In genomic region chr11:133901316-133901715, GRCh38 we compare ENCODE assay signal across 13 cellular contexts. TPM values are rescaled to one million over a fixed set of nuclear protein-coding genes. Genes with fewer than 3 reads are reported as not detected.
DNase-seq lines count a peak whose midpoint lies in the region; ATAC-seq and TF ChIP-seq lines count a peak whose summit lies in the region.
"Had no signal": no experiment of that assay in that cellular context is flagged by ENCODE, and none has a peak within 500 bp of the region (broad histone marks: within the 10 kb centered on the region; RNA-seq: fewer than 3 reads in every experiment).

No MANE protein-coding gene starts in this region.

- H3K36me3 Mint-ChIP-seq in activated naive CD8-positive, alpha-beta T cell treated with anti-CD3 and anti-CD28 coated beads, Interleukin-2, amount 10 ng/mL, durations not matched to agents 7 days and 5 days, result peaks cover 25% of the 10 kb centered on the region
- H3K36me3 Mint-ChIP-seq in activated naive CD8-positive, alpha-beta T cell treated with anti-CD3 and anti-CD28 coated beads, Interleukin-2, amount 50 U/mL, for 24 hours (ENCODE audit: low read depth), result peaks cover 5% of the 10 kb centered on the region

- no peak overlapping the region for H3K27ac ChIP-seq in spleen
- H3K27ac ChIP-seq: BLaER1 treated with 17β-estradiol and CSF1 and Interleukin-3, amounts not matched to agents 10 nM and 100 nM had no signal

- intact Hi-C loops in spleen (cut with DNase I; ENCODE audit: low total_unique reads), result no loop called here

- H3K4me3 Mint-ChIP-seq in activated naive CD8-positive, alpha-beta T cell treated with anti-CD3 and anti-CD28 coated beads, Interleukin-2, amount 10 ng/mL, durations not matched to agents 7 days and 5 days, result no peak overlapping the region
- H3K4me3 Mint-ChIP-seq in activated naive CD8-positive, alpha-beta T cell treated with anti-CD3 and anti-CD28 coated beads, Interleukin-2, amount 50 U/mL, for 24 hours, result no peak overlapping the region
- H3K4me3 Mint-ChIP-seq: CD4-positive, CD25-positive, alpha-beta regulatory T cell had no signal

- no peak for TF ChIP-seq POLR2A in spleen (IDR thresholded peaks at IDR 0.05)

- peaks cover 7% of the 10 kb centered on the region for H3K4me1 Mint-ChIP-seq in activated naive CD8-positive, alpha-beta T cell treated with anti-CD3 and anti-CD28 coated beads, Interleukin-2, amount 10 ng/mL, durations not matched to agents 7 days and 5 days
- H3K4me1 Mint-ChIP-seq in activated naive CD8-positive, alpha-beta T cell treated with anti-CD3 and anti-CD28 coated beads, Interleukin-2, amount 50 U/mL, for 24 hours, result no peaks in the 10 kb centered on the region

- peaks cover 0 to 2% (median 0%) of the 10 kb centered on the region in 6 donors for H3K36me3 ChIP-seq in spleen
- H3K36me3 ChIP-seq: BLaER1 treated with 17β-estradiol and CSF1 and Interleukin-3, amounts not matched to agents 10 nM and 100 nM had no signal

- POLR2A ChIA-PET in activated naive CD8-positive, alpha-beta T cell treated with anti-CD3 and anti-CD28 coated beads, Interleukin-2, amount 10 ng/mL, durations not matched to agents 7 days and 5 days (lab: Charles Lee), result no interaction called here

- no peak overlapping the region for H3K27ac Mint-ChIP-seq in activated naive CD8-positive, alpha-beta T cell treated with anti-CD3 and anti-CD28 coated beads, Interleukin-2, amount 10 ng/mL, durations not matched to agents 7 days and 5 days
- H3K27ac Mint-ChIP-seq in activated naive CD8-positive, alpha-beta T cell treated with anti-CD3 and anti-CD28 coated beads, Interleukin-2, amount 50 U/mL, for 24 hours, result no peak overlapping the region
- H3K27ac Mint-ChIP-seq: CD4-positive, CD25-positive, alpha-beta regulatory T cell had no signal

- ATAC-seq in activated naive CD8-positive, alpha-beta T cell treated with anti-CD3 and anti-CD28 coated beads, Interleukin-2, amount 10 ng/mL, durations not matched to agents 7 days and 5 days (ENCODE audit: low read depth), result no peak
- ATAC-seq in activated naive CD8-positive, alpha-beta T cell treated with anti-CD3 and anti-CD28 coated beads, Interleukin-2, amount 50 U/mL, for 24 hours, result no peak
- ATAC-seq in HG02610 (IDR thresholded peaks at IDR 0.05; ENCODE audit: unreplicated experiment) (no peak), GM21390 (IDR thresholded peaks at IDR 0.05; ENCODE audit: unreplicated experiment) (no peak)
- ATAC-seq: HCT116 had no signal

- H3K4me3 ChIP-seq in spleen, result no peak overlapping the region
- H3K4me3 ChIP-seq: BLaER1 treated with 17β-estradiol and CSF1 and Interleukin-3, amounts not matched to agents 10 nM and 100 nM had no signal

- H3K9me3 ChIP-seq in spleen, result no peaks in the 10 kb centered on the region

- DNase-seq in activated naive CD8-positive, alpha-beta T cell treated with anti-CD3 and anti-CD28 coated beads, Interleukin-2, amount 10 ng/mL, durations not matched to agents 7 days and 5 days, result peak; percentile 3
- DNase-seq in activated naive CD8-positive, alpha-beta T cell treated with anti-CD3 and anti-CD28 coated beads, Interleukin-2, amount 50 U/mL, for 24 hours, result no peak
- DNase-seq in mesenteric fat pad (ENCODE audit: low spot score), result peak; percentile 33
- DNase-seq in spleen, result peak; percentile 52
- DNase-seq in GOT3 (lab: John Stamatoyannopoulos, UW), result no peak
- DNase-seq: 8988T; CD4-positive, CD25-positive, alpha-beta regulatory T cell; DMS53; GF-D8 had no signal

- WGBS in spleen, 5 donors, result 90 to 95% (median 93%) methylated on average over 7 of the region's 7 CpGs

- H3K9me3 Mint-ChIP-seq in activated naive CD8-positive, alpha-beta T cell treated with anti-CD3 and anti-CD28 coated beads, Interleukin-2, amount 10 ng/mL, durations not matched to agents 7 days and 5 days, result no peaks in the 10 kb centered on the region
- no peaks in the 10 kb centered on the region for H3K9me3 Mint-ChIP-seq in activated naive CD8-positive, alpha-beta T cell treated with anti-CD3 and anti-CD28 coated beads, Interleukin-2, amount 50 U/mL, for 24 hours

- no peaks in the 10 kb centered on the region for H3K27me3 Mint-ChIP-seq in activated naive CD8-positive, alpha-beta T cell treated with anti-CD3 and anti-CD28 coated beads, Interleukin-2, amount 10 ng/mL, durations not matched to agents 7 days and 5 days
- H3K27me3 Mint-ChIP-seq in activated naive CD8-positive, alpha-beta T cell treated with anti-CD3 and anti-CD28 coated beads, Interleukin-2, amount 50 U/mL, for 24 hours, result no peaks in the 10 kb centered on the region
- H3K27me3 Mint-ChIP-seq: CD4-positive, CD25-positive, alpha-beta regulatory T cell had no signal

- no peaks in the 10 kb centered on the region for H3K4me1 ChIP-seq in spleen

- no peak for TF ChIP-seq CTCF in spleen (IDR thresholded peaks at IDR 0.05 in 8 of 11, conservative IDR thresholded peaks at IDR 0.05 in 3 of 11)

- no peaks in the 10 kb centered on the region for H3K27me3 ChIP-seq in spleen (replicated peaks in 1 of 7)
- H3K27me3 ChIP-seq: BLaER1 treated with 17β-estradiol and CSF1 and Interleukin-3, amounts not matched to agents 10 nM and 100 nM had no signal

RNA-seq across cellular contexts. Expression of gene IGSF9B, which starts 55.5 kb away (rescaled TPM):
- 10 to 100 TPM; 91.8 to 99.7 TPM for total RNA-seq in activated naive CD8-positive, alpha-beta T cell treated with anti-CD3 and anti-CD28 coated beads, Interleukin-2, amount 10 ng/mL, durations not matched to agents 7 days and 5 days
- total RNA-seq in mesenteric fat pad (3.0 TPM), spleen (10 to 100 TPM in 1 of 7 donors, 1 to 10 TPM in 6; 2.4 to 11.2 (median 6.6) TPM)
- polyA plus RNA-seq in spleen, result 1 to 10 TPM in 2 of 3 donors, under 1 TPM in 1; 0.50 to 2.6 (median 1.6) TPM

RNA-seq across cellular contexts. Expression of gene SPATA19, which starts 56.0 kb away (rescaled TPM):
- total RNA-seq in activated naive CD8-positive, alpha-beta T cell treated with anti-CD3 and anti-CD28 coated beads, Interleukin-2, amount 10 ng/mL, durations not matched to agents 7 days and 5 days, result not detected
- total RNA-seq in mesenteric fat pad (not detected), spleen (not detected)
- polyA plus RNA-seq in spleen, result under 1 TPM in 1 of 3 donors, not detected in 2; 0.15 TPM
- total RNA-seq: CD4-positive, CD25-positive, alpha-beta regulatory T cell had no signal
- polyA plus RNA-seq: CD4-positive, CD25-positive, alpha-beta regulatory T cell had no signal

Comparison
In these comparisons a context has a peak if more than half of its experiments do, and no peak if none do; other contexts are left out.
1. DNase-seq: peak in activated naive CD8-positive, alpha-beta T cell treated with anti-CD3 and anti-CD28 coated beads, Interleukin-2, amount 10 ng/mL, durations not matched to agents 7 days and 5 days (single experiment), mesenteric fat pad (single experiment) and spleen (single experiment); none in activated naive CD8-positive, alpha-beta T cell treated with anti-CD3 and anti-CD28 coated beads, Interleukin-2, amount 50 U/mL, for 24 hours (single experiment) and GOT3 (single experiment).
2. RNA of gene IGSF9B, which starts 55.5 kb away (total RNA-seq): 91.8 to 99.7 TPM in activated naive CD8-positive, alpha-beta T cell treated with anti-CD3 and anti-CD28 coated beads, Interleukin-2, amount 10 ng/mL, durations not matched to agents 7 days and 5 days; 2.4 to 11.2 TPM in spleen and 3.0 TPM in mesenteric fat pad (single experiment); every median in the first group is over 4 times any median in the second.